Comparison of ENCODE assay signal across 8 cellular contexts in genomic region chr21:44153889-44154228, GRCh38. TPM values are rescaled to one million over a fixed set of nuclear protein-coding genes. Genes with fewer than 3 reads are reported as not detected.
DNase-seq lines count a peak whose midpoint lies in the region; ATAC-seq, FAIRE-seq and TF ChIP-seq lines count a peak whose summit lies in the region.
"Not testable (repeated sequence)": the region's sequence is repeated elsewhere in the genome, so short reads cannot be mapped to it uniquely, and the experiment has no call there.

No MANE protein-coding gene starts in this region.

- not testable (repeated sequence) for H3K36me3 Mint-ChIP-seq in activated naive CD8-positive, alpha-beta T cell treated with anti-CD3 and anti-CD28 coated beads, Interleukin-2, amount 50 U/mL, for 24 hours (ENCODE audit: low read depth)

- H3K27me3 ChIP-seq in KMS-11 (ENCODE audit: insufficient read depth, low read depth); pancreas; testis: not testable (repeated sequence)

- H3K27ac Mint-ChIP-seq in activated naive CD8-positive, alpha-beta T cell treated with anti-CD3 and anti-CD28 coated beads, Interleukin-2, amount 50 U/mL, for 24 hours = not testable (repeated sequence)

- not testable (repeated sequence) for H3K4me1 Mint-ChIP-seq in activated naive CD8-positive, alpha-beta T cell treated with anti-CD3 and anti-CD28 coated beads, Interleukin-2, amount 50 U/mL, for 24 hours

- H4K20me1 ChIP-seq in KMS-11 (ENCODE audit: insufficient read depth) = not testable (repeated sequence)

- H3K4me2 ChIP-seq in KMS-11 = not testable (repeated sequence)

- H3K9me3 Mint-ChIP-seq in activated naive CD8-positive, alpha-beta T cell treated with anti-CD3 and anti-CD28 coated beads, Interleukin-2, amount 50 U/mL, for 24 hours = not testable (repeated sequence)

- 0 out of 2 replicates have a peak overlapping the region, but pooled peaks have one; percentile 47 for H3K9ac ChIP-seq in KMS-11

- not testable (repeated sequence) for H3K4me3 ChIP-seq in KMS-11 (IDR thresholded peaks at IDR 0.05; ENCODE audit: insufficient read depth, low read depth, low read length); pancreas; testis

- intact Hi-C loops in left ventricle myocardium superior (cut with micrococcal nuclease); pancreas (cut with DNase I); testis (cut with DNase I; ENCODE audit: low total_unique reads): not testable (repeated sequence)

- not testable (repeated sequence) for H3K36me3 ChIP-seq in KMS-11 (ENCODE audit: insufficient read depth); pancreas; testis (ENCODE audit: low read depth, missing control alignments)

- not testable (repeated sequence) for H3K4me1 ChIP-seq in KMS-11 (ENCODE audit: low read depth, poor library complexity, severe bottlenecking); pancreas; testis

- not testable (repeated sequence) for H3K79me2 ChIP-seq in KMS-11 (ENCODE audit: insufficient read depth, low read depth)

- not testable (repeated sequence) for H3K4me3 Mint-ChIP-seq in activated naive CD8-positive, alpha-beta T cell treated with anti-CD3 and anti-CD28 coated beads, Interleukin-2, amount 50 U/mL, for 24 hours

- ATAC-seq in activated naive CD8-positive, alpha-beta T cell treated with anti-CD3 and anti-CD28 coated beads, Interleukin-2, amount 50 U/mL, for 24 hours = peak; percentile 48
- ATAC-seq in left ventricle myocardium superior = peak; percentile 45
- peak in 3 of 4 donors; percentile 26 to 70 (median 44) for ATAC-seq in pancreas

- TF ChIP-seq POLR2A in testis (IDR thresholded peaks at IDR 0.05) = not testable (repeated sequence)

- H3K9me3 ChIP-seq in pancreas, testis: not testable (repeated sequence)

- 95 to 97% methylated on average over 6 to 8 of the region's 17 CpGs for WGBS in pancreas, 2 donors
- WGBS in testis, 2 donors = no CpG with 5 or more reads among the region's 17 CpGs

- H2AFZ ChIP-seq in KMS-11 (ENCODE audit: low read depth) = not testable (repeated sequence)

- FAIRE-seq in pancreas (lab: Jason Lieb, UNC) = not testable (repeated sequence)

- not testable (repeated sequence) for H3K27me3 Mint-ChIP-seq in activated naive CD8-positive, alpha-beta T cell treated with anti-CD3 and anti-CD28 coated beads, Interleukin-2, amount 50 U/mL, for 24 hours

- peak; percentile 29 to 31 for DNase-seq in activated CD4-positive, alpha-beta T cell treated with anti-CD3 and anti-CD28 coated beads for 24 hours (ENCODE audit: low read depth in 2 of 2)
- DNase-seq in activated T-cell treated with anti-CD3 and anti-CD28 coated beads for 1 hour (ENCODE audit: low read depth) (peak; percentile 5), pancreas (peak in 3 of 6 donors; percentile 11 to 17 (median 11)), testis (peak; percentile 12)
- DNase-seq in activated naive CD8-positive, alpha-beta T cell treated with anti-CD3 and anti-CD28 coated beads, Interleukin-2, amount 50 U/mL, for 24 hours = peak; percentile 21
- DNase-seq in left ventricle myocardium superior = not testable (repeated sequence)
- DNase-seq in stimulated activated CD4-positive, alpha-beta T cell treated with anti-CD3 and anti-CD28 coated beads, Interleukin-2, amount 100 ng/mL, for 24 hours = peak; percentile 65 to 67

- peak overlapping the region; percentile 81 for H3K27ac ChIP-seq in KMS-11
- H3K27ac ChIP-seq in pancreas, testis: not testable (repeated sequence)

- TF ChIP-seq CTCF in KMS-11 (conservative IDR thresholded peaks at IDR 0.05; ENCODE audit: low read depth, low read length); pancreas (IDR thresholded peaks at IDR 0.05); testis (IDR thresholded peaks at IDR 0.05): not testable (repeated sequence)

RNA-seq across cellular contexts. Expression of gene GATD3, which starts 20.4 kb away (rescaled TPM):
- total RNA-seq in left ventricle myocardium superior (141 TPM), pancreas (10 to 100 TPM in 1 of 6 donors, 1 to 10 TPM in 5; 4.2 to 10.0 (median 5.9) TPM), testis (10 to 100 TPM; 20.1 to 78.3 TPM)
- polyA plus RNA-seq in pancreas (1 to 10 TPM; 4.6 to 6.0 TPM), testis (ENCODE audit: insufficient read depth, low read depth, low replicate concordance) (19.0 TPM)

RNA-seq across cellular contexts. Expression of gene PWP2, which starts 46.7 kb away (rescaled TPM):
- 8.7 TPM for total RNA-seq in left ventricle myocardium superior
- total RNA-seq in pancreas = 1 to 10 TPM in 5 of 6 donors, under 1 TPM in 1; 0.87 to 5.8 (median 2.2) TPM
- 10 to 100 TPM in 1 of 2 donors, 1 to 10 TPM in 1; 5.6 to 10.5 TPM for polyA plus RNA-seq in pancreas
- 10 to 100 TPM in 1 of 2 donors, 1 to 10 TPM in 1; 7.8 to 23.7 TPM for total RNA-seq in testis
- polyA plus RNA-seq in testis (ENCODE audit: insufficient read depth, low read depth, low replicate concordance) = 10.8 TPM
